1 cellular context compared by ENCODE assay signal in the genomic region with DNA sequence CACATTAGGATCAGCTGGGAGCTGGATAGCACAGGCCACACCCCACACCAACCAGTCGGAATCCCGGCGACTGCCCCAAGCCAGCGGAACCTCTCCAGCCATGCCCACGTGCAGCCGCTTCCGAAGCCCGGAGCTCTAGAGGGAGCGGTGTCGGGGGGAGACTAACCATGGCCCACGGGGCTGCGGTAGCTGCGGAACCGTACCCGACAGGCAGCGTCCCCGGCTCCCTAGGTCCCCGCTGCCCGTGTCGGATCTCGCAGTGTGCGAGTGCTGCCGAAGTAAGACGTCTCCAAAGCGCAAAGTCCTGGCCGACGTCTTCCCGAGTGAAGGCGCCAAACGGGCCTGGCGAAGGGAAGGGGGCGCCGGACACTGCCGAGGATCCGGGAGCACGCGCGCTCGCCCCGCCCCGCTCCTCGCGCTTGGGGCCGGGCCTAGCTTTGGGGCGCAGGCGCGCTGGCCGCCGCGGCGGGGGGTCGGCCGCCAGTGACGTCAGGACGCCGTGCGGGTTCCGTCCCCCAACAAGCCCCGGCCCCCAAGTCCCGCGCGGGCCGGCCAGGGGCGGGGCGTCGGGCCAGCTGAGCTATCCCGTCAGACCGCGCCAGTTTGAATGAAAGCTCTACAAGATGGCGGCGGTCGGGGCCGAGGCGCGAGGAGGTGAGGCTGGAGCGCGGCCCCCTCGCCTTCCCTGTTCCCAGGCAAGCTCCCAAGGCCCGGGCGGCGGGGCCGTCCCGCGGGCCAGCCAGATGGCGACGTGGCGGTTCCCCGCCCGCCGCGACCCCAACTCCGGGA.
A peak's percentile ranks its signal among the peaks of the same experiment; 100 is the strongest.
TF ChIP-seq lines count a peak whose summit lies in the region.

A gene with protein sequence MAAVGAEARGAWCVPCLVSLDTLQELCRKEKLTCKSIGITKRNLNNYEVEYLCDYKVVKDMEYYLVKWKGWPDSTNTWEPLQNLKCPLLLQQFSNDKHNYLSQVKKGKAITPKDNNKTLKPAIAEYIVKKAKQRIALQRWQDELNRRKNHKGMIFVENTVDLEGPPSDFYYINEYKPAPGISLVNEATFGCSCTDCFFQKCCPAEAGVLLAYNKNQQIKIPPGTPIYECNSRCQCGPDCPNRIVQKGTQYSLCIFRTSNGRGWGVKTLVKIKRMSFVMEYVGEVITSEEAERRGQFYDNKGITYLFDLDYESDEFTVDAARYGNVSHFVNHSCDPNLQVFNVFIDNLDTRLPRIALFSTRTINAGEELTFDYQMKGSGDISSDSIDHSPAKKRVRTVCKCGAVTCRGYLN (plus strand): TSS at position 601 of the 789 bp plus-strand sequence. CDS start 23 bp downstream, at position 624.

TF ChIP-seq in SK-N-SH, 30 proteins besides CTCF, POLR2A, EP300 and RAD21 (continued from another document):
- TF ChIP-seq, protein P1, sequence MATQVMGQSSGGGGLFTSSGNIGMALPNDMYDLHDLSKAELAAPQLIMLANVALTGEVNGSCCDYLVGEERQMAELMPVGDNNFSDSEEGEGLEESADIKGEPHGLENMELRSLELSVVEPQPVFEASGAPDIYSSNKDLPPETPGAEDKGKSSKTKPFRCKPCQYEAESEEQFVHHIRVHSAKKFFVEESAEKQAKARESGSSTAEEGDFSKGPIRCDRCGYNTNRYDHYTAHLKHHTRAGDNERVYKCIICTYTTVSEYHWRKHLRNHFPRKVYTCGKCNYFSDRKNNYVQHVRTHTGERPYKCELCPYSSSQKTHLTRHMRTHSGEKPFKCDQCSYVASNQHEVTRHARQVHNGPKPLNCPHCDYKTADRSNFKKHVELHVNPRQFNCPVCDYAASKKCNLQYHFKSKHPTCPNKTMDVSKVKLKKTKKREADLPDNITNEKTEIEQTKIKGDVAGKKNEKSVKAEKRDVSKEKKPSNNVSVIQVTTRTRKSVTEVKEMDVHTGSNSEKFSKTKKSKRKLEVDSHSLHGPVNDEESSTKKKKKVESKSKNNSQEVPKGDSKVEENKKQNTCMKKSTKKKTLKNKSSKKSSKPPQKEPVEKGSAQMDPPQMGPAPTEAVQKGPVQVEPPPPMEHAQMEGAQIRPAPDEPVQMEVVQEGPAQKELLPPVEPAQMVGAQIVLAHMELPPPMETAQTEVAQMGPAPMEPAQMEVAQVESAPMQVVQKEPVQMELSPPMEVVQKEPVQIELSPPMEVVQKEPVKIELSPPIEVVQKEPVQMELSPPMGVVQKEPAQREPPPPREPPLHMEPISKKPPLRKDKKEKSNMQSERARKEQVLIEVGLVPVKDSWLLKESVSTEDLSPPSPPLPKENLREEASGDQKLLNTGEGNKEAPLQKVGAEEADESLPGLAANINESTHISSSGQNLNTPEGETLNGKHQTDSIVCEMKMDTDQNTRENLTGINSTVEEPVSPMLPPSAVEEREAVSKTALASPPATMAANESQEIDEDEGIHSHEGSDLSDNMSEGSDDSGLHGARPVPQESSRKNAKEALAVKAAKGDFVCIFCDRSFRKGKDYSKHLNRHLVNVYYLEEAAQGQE (IDR thresholded peaks at IDR 0.05; ENCODE audit: low read depth, low read length): no peak; the same call in 1 of the 2 replicates
- TF ChIP-seq YY1 (IDR thresholded peaks at IDR 0.05; ENCODE audit: low read depth) (peak; percentile 92), RXRA (IDR thresholded peaks at IDR 0.05; ENCODE audit: borderline replicate concordance, low read depth) (no peak), NRF1 (IDR thresholded peaks at IDR 0.05; ENCODE audit: low read depth, low read length) (peak; percentile 80), FOXJ3 (CRISPR knock-in tag; IDR thresholded peaks at IDR 0.05) (no peak), TCF12 (IDR thresholded peaks at IDR 0.05) (no peak), FOSL2 (IDR thresholded peaks at IDR 0.05; ENCODE audit: borderline replicate concordance, low read depth) (no peak), CHD2 (IDR thresholded peaks at IDR 0.05; ENCODE audit: low read length, partially characterized antibody) (peak; percentile 97), POLR2AphosphoS5 (IDR thresholded peaks at IDR 0.05; ENCODE audit: low read depth, low read length) (peak; percentile 88), TAF1 (IDR thresholded peaks at IDR 0.05; ENCODE audit: borderline replicate concordance, low read depth, low read length) (peak; percentile 81), SIN3A (IDR thresholded peaks at IDR 0.05; ENCODE audit: borderline replicate concordance, low read depth, low read length) (peak; percentile 23; the same call in 1 of the 2 replicates), GABPA (IDR thresholded peaks at IDR 0.05; ENCODE audit: low read depth) (no peak)
- TF ChIP-seq, protein P2, sequence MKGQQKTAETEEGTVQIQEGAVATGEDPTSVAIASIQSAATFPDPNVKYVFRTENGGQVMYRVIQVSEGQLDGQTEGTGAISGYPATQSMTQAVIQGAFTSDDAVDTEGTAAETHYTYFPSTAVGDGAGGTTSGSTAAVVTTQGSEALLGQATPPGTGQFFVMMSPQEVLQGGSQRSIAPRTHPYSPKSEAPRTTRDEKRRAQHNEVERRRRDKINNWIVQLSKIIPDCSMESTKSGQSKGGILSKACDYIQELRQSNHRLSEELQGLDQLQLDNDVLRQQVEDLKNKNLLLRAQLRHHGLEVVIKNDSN (IDR thresholded peaks at IDR 0.05; ENCODE audit: borderline replicate concordance, low read depth): peak; percentile 36; the same call in 1 of the 2 replicates
- TF ChIP-seq, protein P3, sequence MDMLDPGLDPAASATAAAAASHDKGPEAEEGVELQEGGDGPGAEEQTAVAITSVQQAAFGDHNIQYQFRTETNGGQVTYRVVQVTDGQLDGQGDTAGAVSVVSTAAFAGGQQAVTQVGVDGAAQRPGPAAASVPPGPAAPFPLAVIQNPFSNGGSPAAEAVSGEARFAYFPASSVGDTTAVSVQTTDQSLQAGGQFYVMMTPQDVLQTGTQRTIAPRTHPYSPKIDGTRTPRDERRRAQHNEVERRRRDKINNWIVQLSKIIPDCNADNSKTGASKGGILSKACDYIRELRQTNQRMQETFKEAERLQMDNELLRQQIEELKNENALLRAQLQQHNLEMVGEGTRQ (IDR thresholded peaks at IDR 0.05; ENCODE audit: borderline replicate concordance, low read depth, low read length): 0 out of 2 replicates have a peak, but pooled peaks have one; percentile 18
